Comparison of ENCODE assay signal across 12 cellular contexts in genomic region chr7:120218702-120219101, GRCh38. TPM values are rescaled to one million over a fixed set of nuclear protein-coding genes. Genes with fewer than 3 reads are reported as not detected.
"Had no signal": no experiment of that assay in that cellular context is flagged by ENCODE, and none has a peak within 500 bp of the region (broad histone marks: within the 10 kb centered on the region; RNA-seq: fewer than 3 reads in every experiment).

No MANE protein-coding gene starts in this region.

- DNase-seq: activated effector memory CD4-positive, alpha-beta T cell treated with Interleukin-2 at 50 U/mL for 16 hours; effector CD8-positive, alpha-beta T cell; natural killer cell; stimulated activated naive CD4-positive, alpha-beta T cell; SW 1271 had no signal

- H3K36me3 Mint-ChIP-seq: activated naive CD4-positive, alpha-beta T cell treated with anti-CD3 and anti-CD28 coated beads, Interleukin-2, amount 50 U/mL, for 24 hours; natural killer cell; type B pancreatic cell had no signal

- H3K27me3 Mint-ChIP-seq: activated naive CD4-positive, alpha-beta T cell treated with anti-CD3 and anti-CD28 coated beads, Interleukin-2, amount 50 U/mL, for 24 hours; type B pancreatic cell had no signal

- H3K4me3 Mint-ChIP-seq: activated naive CD4-positive, alpha-beta T cell treated with anti-CD3 and anti-CD28 coated beads, Interleukin-2, amount 50 U/mL, for 24 hours; natural killer cell; T-helper 2 cell treated with Interferon-gamma antibody and Interleukin-4, amounts not matched to agents 5 μg/mL and 100 μg/mL, for 36 hours; type B pancreatic cell had no signal

- H3K4me3 ChIP-seq: breast epithelium, coronary artery, mucosa of descending colon, right atrium auricular region had no signal

- H3K9me3 ChIP-seq: breast epithelium, mucosa of descending colon, right atrium auricular region had no signal

- H3K27ac ChIP-seq: breast epithelium, coronary artery, right atrium auricular region had no signal

- H3K9me3 Mint-ChIP-seq: T-helper 2 cell treated with Interferon-gamma antibody and Interleukin-4, amounts not matched to agents 5 μg/mL and 100 μg/mL, for 36 hours; type B pancreatic cell had no signal

- H3K36me3 ChIP-seq: breast epithelium, right atrium auricular region had no signal

- H3K4me1 Mint-ChIP-seq: activated naive CD4-positive, alpha-beta T cell treated with anti-CD3 and anti-CD28 coated beads, Interleukin-2, amount 50 U/mL, for 24 hours; natural killer cell had no signal

- H3K27me3 ChIP-seq: breast epithelium, right atrium auricular region had no signal

- H3K27ac Mint-ChIP-seq: activated naive CD4-positive, alpha-beta T cell treated with anti-CD3 and anti-CD28 coated beads, Interleukin-2, amount 50 U/mL, for 24 hours; natural killer cell; T-helper 2 cell treated with Interferon-gamma antibody and Interleukin-4, amounts not matched to agents 5 μg/mL and 100 μg/mL, for 36 hours; type B pancreatic cell had no signal

- H3K4me1 ChIP-seq: breast epithelium, right atrium auricular region had no signal

- ATAC-seq: mucosa of descending colon, natural killer cell had no signal

RNA-seq across cellular contexts. Expression of gene KCND2, which starts 54.3 kb away (rescaled TPM):
- total RNA-seq: natural killer cell had no signal
